Comparison of ENCODE assay signal across 17 cellular contexts in genomic region chr15:100642217-100642949, GRCh38.
"Had no signal": no experiment of that assay in that cellular context is flagged by ENCODE, and none has a peak within 500 bp of the region (broad histone marks: within the 10 kb centered on the region; RNA-seq: fewer than 3 reads in every experiment).

No MANE protein-coding gene starts in this region.

- H3K27me3 Mint-ChIP-seq: dendritic cell treated with granulocyte-macrophage colony-stimulating factor and Interleukin-4, amounts not matched to agents 40 ng/mL and 50 ng/mL, for 4 days; effector memory CD8-positive, alpha-beta T cell; naive thymus-derived CD8-positive, alpha-beta T cell; stimulated activated naive CD8-positive, alpha-beta T cell treated with anti-CD3 and anti-CD28 coated beads, Interleukin-15, Interleukin-2, amounts not matched to agents 100 ng/mL and 50 ng/mL, for 24 hours had no signal

- FAIRE-seq: colon had no signal

- H3K27ac ChIP-seq: foreskin keratinocyte, hepatocyte, right atrium auricular region, tibial artery, upper lobe of left lung had no signal

- H3K9me3 ChIP-seq: mucosa of descending colon, right atrium auricular region, tibial artery, upper lobe of left lung had no signal

- H3K9me3 Mint-ChIP-seq: dendritic cell treated with granulocyte-macrophage colony-stimulating factor and Interleukin-4, amounts not matched to agents 40 ng/mL and 50 ng/mL, for 4 days; effector memory CD8-positive, alpha-beta T cell; naive thymus-derived CD8-positive, alpha-beta T cell; stimulated activated naive CD8-positive, alpha-beta T cell treated with anti-CD3 and anti-CD28 coated beads, Interleukin-15, Interleukin-2, amounts not matched to agents 100 ng/mL and 50 ng/mL, for 24 hours had no signal

- H3K4me3 Mint-ChIP-seq: dendritic cell treated with granulocyte-macrophage colony-stimulating factor and Interleukin-4, amounts not matched to agents 40 ng/mL and 50 ng/mL, for 4 days; effector memory CD8-positive, alpha-beta T cell; stimulated activated naive CD8-positive, alpha-beta T cell treated with anti-CD3 and anti-CD28 coated beads, Interleukin-15, Interleukin-2, amounts not matched to agents 100 ng/mL and 50 ng/mL, for 24 hours had no signal

- H3K27ac Mint-ChIP-seq: dendritic cell treated with granulocyte-macrophage colony-stimulating factor and Interleukin-4, amounts not matched to agents 40 ng/mL and 50 ng/mL, for 4 days; stimulated activated naive CD8-positive, alpha-beta T cell treated with anti-CD3 and anti-CD28 coated beads, Interleukin-15, Interleukin-2, amounts not matched to agents 100 ng/mL and 50 ng/mL, for 24 hours had no signal

- H3K27me3 ChIP-seq: foreskin keratinocyte, hepatocyte, right atrium auricular region, tibial artery, upper lobe of left lung had no signal

- H3K4me3 ChIP-seq: hepatocyte, mucosa of descending colon, right atrium auricular region, smooth muscle cell, tibial artery, upper lobe of left lung had no signal

- ATAC-seq: effector memory CD8-positive, alpha-beta T cell; foreskin keratinocyte; mucosa of descending colon; naive thymus-derived CD8-positive, alpha-beta T cell had no signal

- H3K36me3 ChIP-seq: right atrium auricular region, tibial artery, upper lobe of left lung had no signal

- H2AFZ ChIP-seq: hepatocyte had no signal

- H3K4me2 ChIP-seq: hepatocyte, smooth muscle cell had no signal

- H3K4me1 ChIP-seq: foreskin keratinocyte, tibial artery had no signal

- DNase-seq: effector memory CD8-positive, alpha-beta T cell; foreskin keratinocyte; head of caudate nucleus; left colon; mammary epithelial cell; mucosa of descending colon; naive thymus-derived CD8-positive, alpha-beta T cell; posterior cingulate gyrus; stimulated activated CD4-positive, alpha-beta T cell treated with anti-CD3 and anti-CD28 coated beads, Interleukin-2, amount 100 ng/mL, for 48 hours; tibial artery had no signal
